Comparison of ENCODE assay signal across 16 cellular contexts in the genomic region with DNA sequence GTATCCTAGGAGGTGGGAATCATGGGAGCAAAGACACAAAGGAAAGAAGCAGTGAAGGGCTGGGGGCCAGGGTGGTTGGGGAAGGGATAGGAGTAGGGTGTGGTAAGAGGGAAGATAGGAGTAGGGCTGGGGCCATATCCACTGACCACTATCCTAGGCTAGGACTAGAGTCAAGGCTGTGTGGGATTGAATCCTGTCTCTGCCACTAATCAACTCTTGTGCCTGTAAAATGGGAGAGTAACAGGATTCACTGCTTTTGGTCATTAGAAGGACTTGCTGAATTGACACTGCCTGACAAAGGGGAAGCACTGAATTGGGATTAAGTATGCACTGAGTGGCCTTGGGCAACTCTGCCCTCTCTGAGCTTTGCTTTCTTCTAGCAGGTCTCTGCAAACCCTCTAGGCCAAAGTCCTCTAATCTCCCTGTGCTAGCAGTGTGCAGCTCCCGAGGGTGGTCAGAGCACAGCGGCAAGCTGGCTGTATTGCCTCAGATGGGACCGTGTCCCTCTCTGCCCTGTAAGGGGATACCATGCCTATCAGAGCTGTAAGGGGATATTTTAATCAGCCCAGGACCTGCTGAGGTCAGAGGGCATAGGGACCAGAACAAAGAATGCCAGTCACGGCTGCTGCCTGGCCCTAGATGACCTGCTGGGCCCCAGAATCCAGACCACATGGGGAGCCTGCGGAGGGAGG. TPM values are rescaled to one million over a fixed set of nuclear protein-coding genes. Genes with fewer than 3 reads are reported as not detected.
"Had no signal": no experiment of that assay in that cellular context is flagged by ENCODE, and none has a peak within 500 bp of the region (broad histone marks: within the 10 kb centered on the region; RNA-seq: fewer than 3 reads in every experiment).

No MANE protein-coding gene starts in this region.

- H3K27ac Mint-ChIP-seq: activated CD4-positive, alpha-beta memory T cell treated with anti-CD3 and anti-CD28 coated beads, Interleukin-2, amount 10 ng/mL, durations not matched to agents 7 days and 5 days; activated CD4-positive, alpha-beta T cell treated with anti-CD3 and anti-CD28 coated beads for 36 hours; activated naive CD4-positive, alpha-beta T cell treated with anti-CD3 and anti-CD28 coated beads, Interleukin-2, amount 50 U/mL, for 24 hours; effector memory CD8-positive, alpha-beta T cell; stimulated activated naive CD8-positive, alpha-beta T cell treated with anti-CD3 and anti-CD28 coated beads, Interleukin-15, Interleukin-2, amounts not matched to agents 100 ng/mL and 50 ng/mL, for 24 hours had no signal

- H3K4me3 Mint-ChIP-seq: activated CD4-positive, alpha-beta memory T cell treated with anti-CD3 and anti-CD28 coated beads, Interleukin-2, amount 10 ng/mL, durations not matched to agents 7 days and 5 days; activated CD4-positive, alpha-beta T cell treated with anti-CD3 and anti-CD28 coated beads for 36 hours; activated naive CD4-positive, alpha-beta T cell treated with anti-CD3 and anti-CD28 coated beads, Interleukin-2, amount 50 U/mL, for 24 hours; effector memory CD8-positive, alpha-beta T cell; naive thymus-derived CD8-positive, alpha-beta T cell; stimulated activated naive CD8-positive, alpha-beta T cell treated with anti-CD3 and anti-CD28 coated beads, Interleukin-15, Interleukin-2, amounts not matched to agents 100 ng/mL and 50 ng/mL, for 24 hours had no signal

- H3K36me3 Mint-ChIP-seq: activated naive CD4-positive, alpha-beta T cell treated with anti-CD3 and anti-CD28 coated beads, Interleukin-2, amount 50 U/mL, for 24 hours; naive thymus-derived CD8-positive, alpha-beta T cell had no signal

- DNase-seq: activated CD4-positive, alpha-beta memory T cell treated with anti-CD3 and anti-CD28 coated beads, Interleukin-2, amount 10 ng/mL, durations not matched to agents 7 days and 5 days; activated CD4-positive, alpha-beta T cell treated with anti-CD3 and anti-CD28 coated beads for 36 hours; activated effector memory CD4-positive, alpha-beta T cell treated with anti-CD3 and anti-CD28 coated beads, Interleukin-2, amount 50 U/mL, for 16 hours; activated T-cell treated with anti-CD3 and anti-CD28 coated beads, Interleukin-2, amount 50 U/mL, for 48 hours; adrenal gland; effector memory CD8-positive, alpha-beta T cell; foreskin keratinocyte; heart right ventricle; occipital lobe; T-helper 1 cell; testis; WERI-Rb-1 had no signal

- H3K9me3 Mint-ChIP-seq: activated CD4-positive, alpha-beta memory T cell treated with anti-CD3 and anti-CD28 coated beads, Interleukin-2, amount 10 ng/mL, durations not matched to agents 7 days and 5 days; activated naive CD4-positive, alpha-beta T cell treated with anti-CD3 and anti-CD28 coated beads, Interleukin-2, amount 50 U/mL, for 24 hours; effector memory CD8-positive, alpha-beta T cell; naive thymus-derived CD8-positive, alpha-beta T cell; stimulated activated naive CD8-positive, alpha-beta T cell treated with anti-CD3 and anti-CD28 coated beads, Interleukin-15, Interleukin-2, amounts not matched to agents 100 ng/mL and 50 ng/mL, for 24 hours had no signal

- H3K27ac ChIP-seq: foreskin keratinocyte, prostate gland, testis, WERI-Rb-1 had no signal

- H3K4me1 Mint-ChIP-seq: activated CD4-positive, alpha-beta memory T cell treated with anti-CD3 and anti-CD28 coated beads, Interleukin-2, amount 10 ng/mL, durations not matched to agents 7 days and 5 days; activated naive CD4-positive, alpha-beta T cell treated with anti-CD3 and anti-CD28 coated beads, Interleukin-2, amount 50 U/mL, for 24 hours had no signal

- H3K27me3 Mint-ChIP-seq: stimulated activated naive CD8-positive, alpha-beta T cell treated with anti-CD3 and anti-CD28 coated beads, Interleukin-15, Interleukin-2, amounts not matched to agents 100 ng/mL and 50 ng/mL, for 24 hours had no signal

RNA-seq across cellular contexts. Expression of a gene that starts 12.4 kb away (rescaled TPM):
- total RNA-seq: activated CD4-positive, alpha-beta memory T cell treated with anti-CD3 and anti-CD28 coated beads, Interleukin-2, amount 10 ng/mL, durations not matched to agents 7 days and 5 days; naive thymus-derived CD8-positive, alpha-beta T cell had no signal
